In the genomic region with DNA sequence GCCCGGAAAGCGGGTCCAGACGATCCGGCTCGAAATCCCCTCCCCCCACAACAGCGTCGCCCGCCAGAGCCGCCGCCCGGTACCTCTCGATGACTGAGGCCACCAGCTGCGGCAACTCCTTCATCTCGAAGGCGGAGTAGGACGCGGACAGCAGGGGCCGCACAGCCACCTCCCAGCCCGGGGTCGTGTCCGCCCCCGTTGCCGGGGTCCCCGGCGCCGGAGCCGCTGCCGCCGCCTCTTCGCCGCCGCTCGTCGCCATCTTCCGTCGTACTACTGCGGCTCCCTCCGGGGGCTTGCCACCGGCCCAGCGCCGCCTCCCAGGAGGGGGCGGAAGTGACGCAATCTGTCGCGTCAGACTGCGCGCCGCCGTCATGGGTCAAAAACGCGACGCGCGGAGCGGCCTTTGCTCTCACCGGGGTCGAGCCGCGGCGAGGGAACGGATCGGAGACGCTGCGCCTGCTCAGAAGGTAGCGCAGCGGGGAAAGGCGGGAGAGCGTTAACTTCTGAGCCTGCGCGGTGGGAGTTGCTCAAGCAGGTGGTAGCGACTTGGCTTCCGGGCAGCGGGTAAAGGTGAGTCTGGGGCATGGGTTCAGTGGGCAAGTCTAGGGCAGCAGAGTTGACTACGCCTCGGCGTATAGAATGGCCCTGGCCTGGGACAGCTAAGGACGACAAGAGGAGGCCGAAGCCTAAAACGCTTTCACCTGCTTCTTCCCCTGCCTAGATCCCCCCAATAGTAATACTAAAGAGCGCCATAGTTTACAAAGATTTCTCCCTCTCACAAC, we compare ENCODE assay signal across 8 cellular contexts. TPM values are rescaled to one million over a fixed set of nuclear protein-coding genes. Genes with fewer than 3 reads are reported as not detected.
DNase-seq lines count a peak whose midpoint lies in the region; ATAC-seq and TF ChIP-seq lines count a peak whose summit lies in the region.

TSS of gene UBR4 (minus strand) at position 277 of the 782 bp plus-strand sequence. CDS start at position 259, 18 bp downstream.

- intact Hi-C loops in left ventricle myocardium inferior (cut with micrococcal nuclease), result no loop called here
- intact Hi-C loops in prostate gland (cut with DNase I), result no loop called here

- ATAC-seq in HG02884 (IDR thresholded peaks at IDR 0.05; ENCODE audit: unreplicated experiment), result peak; percentile 75

- H3K9me3 Mint-ChIP-seq in T-helper 1 cell treated with Interleukin-12 subunit alpha and Interleukin-12 subunit beta and Interleukin-4 antibody, amounts not matched to agents 30 μg/mL and 1 μg/mL, for 36 hours, result no peaks in the 10 kb centered on the region

- TF ChIP-seq CTCF in GM13977 (IDR thresholded peaks at IDR 0.05; ENCODE audit: extremely low read depth, insufficient read depth, missing control alignments), result no peak
- no peak for TF ChIP-seq CTCF in left ventricle myocardium inferior (IDR thresholded peaks at IDR 0.05; ENCODE audit: borderline replicate concordance)
- peak in 2 of 4 experiments; percentile 31 to 38 for TF ChIP-seq CTCF in prostate gland (IDR thresholded peaks at IDR 0.05)

- DNase-seq in GM13977 (ENCODE audit: low spot score) (peak; percentile 93), NCI-H1694 (lab: John Stamatoyannopoulos, UW) (peak; percentile 85), amygdala (lab: John Stamatoyannopoulos, UW) (peak in 55 of 56 donors; percentile 65 to 95 (median 87)), left ventricle myocardium inferior (peak; percentile 94), prostate gland (ENCODE audit: low spot score) (peak; percentile 89)

- H3K4me1 ChIP-seq in left ventricle myocardium inferior (peaks cover 82% of the 10 kb centered on the region), prostate gland (replicated peaks) (peaks cover 10% of the 10 kb centered on the region), urinary bladder (ENCODE audit: insufficient read depth) (no peaks in the 10 kb centered on the region)

- H3K27ac Mint-ChIP-seq in T-helper 1 cell treated with Interleukin-12 subunit alpha and Interleukin-12 subunit beta and Interleukin-4 antibody, amounts not matched to agents 30 μg/mL and 1 μg/mL, for 36 hours, result peak within 1 kb of the TSS; percentile 96

- under 1% methylated on average over 71 of the region's 80 CpGs for WGBS in prostate gland
- WGBS in urinary bladder, result under 1% methylated on average over 80 of the region's 80 CpGs

- no peaks in the 10 kb centered on the region for H3K27me3 Mint-ChIP-seq in T-helper 1 cell treated with Interleukin-12 subunit alpha and Interleukin-12 subunit beta and Interleukin-4 antibody, amounts not matched to agents 30 μg/mL and 1 μg/mL, for 36 hours (ENCODE audit: low read depth)

- peaks cover 19% of the 10 kb centered on the region for H3K36me3 Mint-ChIP-seq in T-helper 1 cell treated with Interleukin-12 subunit alpha and Interleukin-12 subunit beta and Interleukin-4 antibody, amounts not matched to agents 30 μg/mL and 1 μg/mL, for 36 hours (ENCODE audit: low read depth)

- in situ Hi-C loops in GM13977 (cut with MboI; ENCODE audit: low pct_unique_long_range_greater_than_20kb, low sequenced_read_pairs, unreplicated experiment), result no loop called here

- TF ChIP-seq POLR2A in prostate gland (IDR thresholded peaks at IDR 0.05), result peak; percentile 98

- H3K4me3 ChIP-seq in left ventricle myocardium inferior, result peak within 1 kb of the TSS; percentile 84
- peak within 1 kb of the TSS; percentile 89 to 95 for H3K4me3 ChIP-seq in prostate gland
- H3K4me3 ChIP-seq in urinary bladder (ENCODE audit: low read depth, low read length), result peak within 1 kb of the TSS; percentile 85

- no peaks in the 10 kb centered on the region for H3K9me3 ChIP-seq in left ventricle myocardium inferior (replicated peaks)
- no peaks in the 10 kb centered on the region for H3K9me3 ChIP-seq in prostate gland

- H3K27me3 ChIP-seq in left ventricle myocardium inferior (ENCODE audit: low read depth) (no peaks in the 10 kb centered on the region), prostate gland (replicated peaks; ENCODE audit: insufficient read depth) (no peaks in the 10 kb centered on the region)

- H3K36me3 ChIP-seq in left ventricle myocardium inferior, result peaks cover 5% of the 10 kb centered on the region
- no peaks in the 10 kb centered on the region for H3K36me3 ChIP-seq in prostate gland
- no peaks in the 10 kb centered on the region for H3K36me3 ChIP-seq in urinary bladder (ENCODE audit: insufficient read depth)

- H3K4me3 Mint-ChIP-seq in T-helper 1 cell treated with Interleukin-12 subunit alpha and Interleukin-12 subunit beta and Interleukin-4 antibody, amounts not matched to agents 30 μg/mL and 1 μg/mL, for 36 hours, result peak within 1 kb of the TSS; percentile 86

- H3K27ac ChIP-seq in left ventricle myocardium inferior (replicated peaks) (peak within 1 kb of the TSS; percentile 93), prostate gland (peak within 1 kb of the TSS; percentile 89 to 95), urinary bladder (ENCODE audit: low read depth) (peak within 1 kb of the TSS; percentile 95)

- H3K4me1 Mint-ChIP-seq in T-helper 1 cell treated with Interleukin-12 subunit alpha and Interleukin-12 subunit beta and Interleukin-4 antibody, amounts not matched to agents 30 μg/mL and 1 μg/mL, for 36 hours (ENCODE audit: low read depth), result peaks cover 55% of the 10 kb centered on the region

RNA-seq across cellular contexts. Expression of gene UBR4, which starts in this region (rescaled TPM):
- total RNA-seq in left ventricle myocardium inferior (54.3 TPM), prostate gland (100 to 1,000 TPM in 1 of 2 donors, 10 to 100 TPM in 1; 93.5 to 311 TPM), urinary bladder (118 TPM)
- polyA plus RNA-seq in urinary bladder, result 121 TPM

Comparison
In these comparisons a context has a peak if more than half of its experiments do, and no peak if none do; other contexts are left out.
1. Peak in every context shown above with its lines: DNase-seq, ATAC-seq, H3K4me3 ChIP-seq and H3K27ac ChIP-seq.